ENCODE assay signal across 14 cellular contexts in the genomic region with DNA sequence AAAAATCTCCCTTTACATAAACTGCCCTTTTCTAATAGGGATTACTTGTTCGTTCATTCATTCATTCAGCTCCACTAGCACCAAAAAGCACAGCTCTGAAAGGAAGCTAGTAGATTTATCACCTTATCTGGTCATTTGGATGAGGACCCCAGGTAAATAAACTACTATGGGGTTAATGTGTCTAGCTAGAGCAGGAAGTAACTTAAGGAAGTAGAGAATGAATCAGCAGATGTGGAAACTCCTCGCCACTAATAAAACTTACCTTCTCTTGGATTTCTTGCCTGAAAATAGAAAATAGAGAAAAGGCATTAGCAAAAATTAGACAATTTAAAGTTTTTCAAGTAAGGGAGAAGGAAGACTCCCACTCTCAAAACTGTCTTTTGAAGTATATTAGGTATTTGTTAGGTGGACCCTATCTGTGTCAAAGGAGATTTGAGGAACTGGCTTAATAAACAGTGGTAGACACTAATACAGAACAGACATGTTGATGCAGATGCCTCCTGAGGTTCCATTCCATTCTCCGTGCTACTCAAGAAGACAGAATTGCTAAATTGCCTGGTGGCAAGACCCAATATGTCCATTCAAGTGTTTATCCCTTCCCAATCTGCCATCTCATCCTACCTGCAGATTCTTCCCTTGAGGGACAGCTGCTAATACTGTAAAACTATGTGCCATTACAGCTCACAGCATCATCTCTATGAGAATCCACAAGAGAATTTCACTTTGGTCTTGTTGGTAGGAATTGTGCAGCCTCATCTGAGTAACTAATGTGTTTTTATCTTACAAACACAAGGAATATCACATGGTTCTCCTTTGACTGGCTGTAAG. TPM values are rescaled to one million over a fixed set of nuclear protein-coding genes. Genes with fewer than 3 reads are reported as not detected.
DNase-seq lines count a peak whose midpoint lies in the region; ATAC-seq and TF ChIP-seq lines count a peak whose summit lies in the region.
"Had no signal": no experiment of that assay in that cellular context is flagged by ENCODE, and none has a peak within 500 bp of the region (broad histone marks: within the 10 kb centered on the region; RNA-seq: fewer than 3 reads in every experiment).

No MANE protein-coding gene starts in this region.

- no peak for DNase-seq in T-helper 17 cell
- DNase-seq in kidney tubule cell (ENCODE audit: low spot score), result peak; percentile 66
- no peak for DNase-seq in effector CD8-positive, alpha-beta T cell (lab: John Stamatoyannopoulos, UW)
- no peak for DNase-seq in neuronal stem cell (ENCODE audit: low spot score)
- no peak for DNase-seq in D341Med (ENCODE audit: low spot score)
- DNase-seq: lower lobe of right lung, NCI-H1092 treated with DMSO at 0.1 percent for 48 hours, NCI-H69 had no signal

- TF ChIP-seq CTCF in DOHH2 (IDR thresholded peaks at IDR 0.05; ENCODE audit: low read depth, low read length, poor library complexity, severe bottlenecking), result no peak

- no CpG with 5 or more reads among the region's 3 CpGs for WGBS in neuronal stem cell (ENCODE audit: extremely low coverage in 2 of 2, insufficient read length in 2 of 2, insufficient replicate concordance in 1 of 2), 2 donors

- no peak overlapping the region for H2BK120ac ChIP-seq in neuronal stem cell (ENCODE audit: low read depth, low read length)

- peaks cover 66% of the 10 kb centered on the region for H3K4me1 Mint-ChIP-seq in T-helper 17 cell

- H3F3A ChIP-seq in DOHH2 (ENCODE audit: control insufficient read depth, insufficient read depth), result peaks cover 16% of the 10 kb centered on the region

- ATAC-seq in HG03175 (IDR thresholded peaks at IDR 0.05; ENCODE audit: unreplicated experiment) (peak; percentile 25), T-helper 17 cell (no peak), GM21723 (IDR thresholded peaks at IDR 0.05; ENCODE audit: unreplicated experiment) (no peak)
- ATAC-seq: lower lobe of right lung had no signal

- no peak overlapping the region for H3K18ac ChIP-seq in neuronal stem cell (ENCODE audit: low read length)

- no peaks in the 10 kb centered on the region for H3K79me2 ChIP-seq in DOHH2 (ENCODE audit: control insufficient read depth, low read length)

- no peak overlapping the region for H4K91ac ChIP-seq in neuronal stem cell (ENCODE audit: low read depth, low read length, poor library complexity)

- H3K36me3 Mint-ChIP-seq in T-helper 17 cell (ENCODE audit: low read depth), result peaks cover 2% of the 10 kb centered on the region

- no peaks in the 10 kb centered on the region for H4K20me1 ChIP-seq in DOHH2 (ENCODE audit: control insufficient read depth, insufficient read depth, low read depth, low read length)

- peak overlapping the region; percentile 57 for H3K27ac ChIP-seq in DOHH2 (ENCODE audit: low read depth, low read length)
- H3K27ac ChIP-seq in neuronal stem cell (replicated peaks; ENCODE audit: low read length), result no peak overlapping the region
- H3K27ac ChIP-seq: lower lobe of right lung, SJSA1 had no signal

- no peak overlapping the region for H2BK12ac ChIP-seq in neuronal stem cell (ENCODE audit: low read length)

- H3K4me3 ChIP-seq in DOHH2 (ENCODE audit: low read length) (peak overlapping the region; percentile 50), neuronal stem cell (ENCODE audit: low read length in 2 of 2) (no peak overlapping the region)
- H3K4me3 ChIP-seq: lower lobe of right lung, SJSA1 had no signal

- H3K9me2 ChIP-seq in DOHH2 (replicated peaks; ENCODE audit: control insufficient read depth, low read length), result no peaks in the 10 kb centered on the region

- no peak overlapping the region for H3K27ac Mint-ChIP-seq in T-helper 17 cell
- H3K27ac Mint-ChIP-seq: progenitor cell of endocrine pancreas had no signal

- H3K14ac ChIP-seq in neuronal stem cell (ENCODE audit: low read length), result no peak overlapping the region

- H4K8ac ChIP-seq in neuronal stem cell (ENCODE audit: low read depth, low read length), result no peak overlapping the region

- H3K27me3 Mint-ChIP-seq in T-helper 17 cell, result no peaks in the 10 kb centered on the region

- H3K9me3 ChIP-seq in DOHH2 (ENCODE audit: control insufficient read depth, insufficient read depth, low read length) (no peaks in the 10 kb centered on the region), T-helper 17 cell (ENCODE audit: control insufficient read depth, low read length, poor library complexity, severe bottlenecking) (no peaks in the 10 kb centered on the region), neuronal stem cell (replicated peaks in 1 of 2; ENCODE audit: control insufficient read depth in 2 of 2, insufficient read depth in 1 of 2, low read depth in 1 of 2, low read length in 2 of 2) (no peaks in the 10 kb centered on the region)
- H3K9me3 ChIP-seq: lower lobe of right lung, SJSA1 had no signal

- H3K27me3 ChIP-seq in DOHH2 (ENCODE audit: control insufficient read depth, low read length) (no peaks in the 10 kb centered on the region), neuronal stem cell (ENCODE audit: control insufficient read depth in 3 of 3, insufficient read depth in 3 of 3, low read depth in 1 of 3, low read length in 3 of 3) (no peaks in the 10 kb centered on the region)
- H3K27me3 ChIP-seq: SJSA1 had no signal

- H3K4me3 Mint-ChIP-seq in T-helper 17 cell, result peak overlapping the region; percentile 58

- no peaks in the 10 kb centered on the region for H3K79me1 ChIP-seq in neuronal stem cell (ENCODE audit: low read depth, low read length)

- H3K4ac ChIP-seq in neuronal stem cell (ENCODE audit: low read length), result no peak overlapping the region

- H2AK5ac ChIP-seq in neuronal stem cell (ENCODE audit: low read depth, low read length), result no peak overlapping the region

- H2BK5ac ChIP-seq in neuronal stem cell (ENCODE audit: low read length), result no peak overlapping the region

- no peak overlapping the region for H3K9ac ChIP-seq in neuronal stem cell (ENCODE audit: low read depth, low read length, poor library complexity)

- no peak overlapping the region for H2BK15ac ChIP-seq in neuronal stem cell (ENCODE audit: low read length)

- peaks cover 97% of the 10 kb centered on the region for H3K4me1 ChIP-seq in DOHH2 (ENCODE audit: control insufficient read depth, low read length)
- no peaks in the 10 kb centered on the region for H3K4me1 ChIP-seq in neuronal stem cell (ENCODE audit: control insufficient read depth in 2 of 2, insufficient read depth in 1 of 2, low read depth in 1 of 2, low read length in 2 of 2)
- H3K4me1 ChIP-seq: SJSA1 had no signal

- no peak overlapping the region for H2AFZ ChIP-seq in neuronal stem cell (ENCODE audit: low read length)

- H3K36me3 ChIP-seq in DOHH2 (ENCODE audit: control insufficient read depth, low read length) (peaks cover 34% of the 10 kb centered on the region), neuronal stem cell (replicated peaks in 1 of 2; ENCODE audit: control insufficient read depth in 2 of 2, insufficient read depth in 2 of 2, low read length in 2 of 2) (no peaks in the 10 kb centered on the region)
- H3K36me3 ChIP-seq: lower lobe of right lung, SJSA1 had no signal

- H3K23ac ChIP-seq in neuronal stem cell (ENCODE audit: low read depth, low read length, poor library complexity), result no peak overlapping the region

- H3K4me2 ChIP-seq in DOHH2 (ENCODE audit: low read length), result peak overlapping the region; percentile 65
- no peak overlapping the region for H3K4me2 ChIP-seq in neuronal stem cell (ENCODE audit: insufficient read depth, low read length, poor library complexity, severe bottlenecking)

RNA-seq across cellular contexts. Expression of a gene that starts 14.9 kb away (rescaled TPM):
- total RNA-seq in T-helper 17 cell, result 100 to 1,000 TPM; 205 to 276 TPM
- polyA plus RNA-seq in neuronal stem cell (2013, experiment 1 of 2), result not detected
- polyA plus RNA-seq in neuronal stem cell (2013, experiment 2 of 2), result not detected

RNA-seq across cellular contexts. Expression of a gene that starts 37.4 kb away (rescaled TPM):
- total RNA-seq in T-helper 17 cell, result not detected
- 0.01 TPM for polyA plus RNA-seq in neuronal stem cell (2013, experiment 1 of 2)
- 0.03 TPM for polyA plus RNA-seq in neuronal stem cell (2013, experiment 2 of 2)
- total RNA-seq: astrocyte, progenitor cell of endocrine pancreas had no signal
